27 cellular contexts compared by ENCODE assay signal in genomic region chr11:4125141-4125540, GRCh38. TPM values are rescaled to one million over a fixed set of nuclear protein-coding genes. Genes with fewer than 3 reads are reported as not detected.
DNase-seq lines count a peak whose midpoint lies in the region; ATAC-seq and TF ChIP-seq lines count a peak whose summit lies in the region.
"Had no signal": no experiment of that assay in that cellular context is flagged by ENCODE, and none has a peak within 500 bp of the region (broad histone marks: within the 10 kb centered on the region; RNA-seq: fewer than 3 reads in every experiment).

No MANE protein-coding gene starts in this region.

- TF ChIP-seq EP300 in gastroesophageal sphincter (IDR thresholded peaks at IDR 0.05), result no peak

- no peaks in the 10 kb centered on the region for H3K9me3 Mint-ChIP-seq in activated T-cell treated with anti-CD3 and anti-CD28 coated beads, Interleukin-2, amount 50 U/mL, for 72 hours
- no peaks in the 10 kb centered on the region for H3K9me3 Mint-ChIP-seq in endothelial cell (ENCODE audit: unreplicated experiment)
- H3K9me3 Mint-ChIP-seq: activated CD4-positive, alpha-beta T cell treated with anti-CD3 and anti-CD28 coated beads, Interleukin-2, amount 10 ng/mL, durations not matched to agents 24 days and 14 days; activated naive CD8-positive, alpha-beta T cell treated with anti-CD3 and anti-CD28 coated beads, Interleukin-2, amount 10 ng/mL, durations not matched to agents 7 days and 5 days; activated T-helper 2 cell treated with anti-CD3 and anti-CD28 coated beads, Interferon-gamma antibody, Interleukin-2, Interleukin-4, amounts not matched to agents 10 μg/mL and 5 μg/mL and 100 μg/mL, durations not matched to agents 14 hours and 24 hours and 36 hours; brain; dendritic cell treated with granulocyte-macrophage colony-stimulating factor and Interleukin-4, amounts not matched to agents 40 ng/mL and 50 ng/mL, for 4 days; GM23338; T-helper 1 cell treated with Interleukin-12 subunit alpha and Interleukin-12 subunit beta and Interleukin-4 antibody, amounts not matched to agents 30 μg/mL and 1 μg/mL, for 36 hours had no signal

- in situ Hi-C loops in brain microvascular endothelial cell (cut with HindIII; ENCODE audit: low pct_ligation_motif_present, low sequenced_read_pairs), result no loop called here

- H3K4me3 ChIP-seq in brain microvascular endothelial cell (ENCODE audit: low read depth, low read length), result no peak overlapping the region
- no peak overlapping the region for H3K4me3 ChIP-seq in gastroesophageal sphincter
- H3K4me3 ChIP-seq in heart left ventricle, result no peak overlapping the region
- H3K4me3 ChIP-seq: GM23338, right atrium auricular region, SJCRH30 had no signal

- no peaks in the 10 kb centered on the region for H3K27me3 Mint-ChIP-seq in activated T-cell treated with anti-CD3 and anti-CD28 coated beads, Interleukin-2, amount 50 U/mL, for 72 hours (ENCODE audit: low read depth)
- no peaks in the 10 kb centered on the region for H3K27me3 Mint-ChIP-seq in endothelial cell (ENCODE audit: unreplicated experiment)
- H3K27me3 Mint-ChIP-seq: activated CD4-positive, alpha-beta T cell treated with anti-CD3 and anti-CD28 coated beads, Interleukin-2, amount 10 ng/mL, durations not matched to agents 24 days and 14 days; activated naive CD8-positive, alpha-beta T cell treated with anti-CD3 and anti-CD28 coated beads, Interleukin-2, amount 10 ng/mL, durations not matched to agents 7 days and 5 days; B cell; brain; dendritic cell treated with granulocyte-macrophage colony-stimulating factor and Interleukin-4, amounts not matched to agents 40 ng/mL and 50 ng/mL, for 4 days had no signal

- H3K36me3 Mint-ChIP-seq in activated T-cell treated with anti-CD3 and anti-CD28 coated beads, Interleukin-2, amount 50 U/mL, for 72 hours (ENCODE audit: insufficient read depth in 2 of 2), result peaks cover 17 to 60% of the 10 kb centered on the region in 2 donors
- peaks cover 19% of the 10 kb centered on the region for H3K36me3 Mint-ChIP-seq in endothelial cell (ENCODE audit: low read depth, unreplicated experiment)

- H3K4me3 Mint-ChIP-seq in activated T-cell treated with anti-CD3 and anti-CD28 coated beads, Interleukin-2, amount 50 U/mL, for 72 hours, result no peak overlapping the region
- no peak overlapping the region for H3K4me3 Mint-ChIP-seq in endothelial cell (ENCODE audit: unreplicated experiment)
- H3K4me3 Mint-ChIP-seq: activated CD4-positive, alpha-beta T cell treated with anti-CD3 and anti-CD28 coated beads, Interleukin-2, amount 10 ng/mL, durations not matched to agents 24 days and 14 days; activated naive CD8-positive, alpha-beta T cell treated with anti-CD3 and anti-CD28 coated beads, Interleukin-2, amount 10 ng/mL, durations not matched to agents 7 days and 5 days; B cell; brain; dendritic cell treated with granulocyte-macrophage colony-stimulating factor and Interleukin-4, amounts not matched to agents 40 ng/mL and 50 ng/mL, for 4 days; GM23338; T-helper 1 cell treated with Interleukin-12 subunit alpha and Interleukin-12 subunit beta and Interleukin-4 antibody, amounts not matched to agents 30 μg/mL and 1 μg/mL, for 36 hours had no signal

- H3K27me3 ChIP-seq in brain microvascular endothelial cell (replicated peaks) (no peaks in the 10 kb centered on the region), gastroesophageal sphincter (no peaks in the 10 kb centered on the region), heart left ventricle (no peaks in the 10 kb centered on the region)
- H3K27me3 ChIP-seq: right atrium auricular region, SJCRH30 had no signal

- WGBS in gastroesophageal sphincter (ENCODE audit: low coverage in 1 of 2), 2 donors, result 78 to 90% methylated on average over 1 to 6 of the region's 6 CpGs
- 77 to 85% (median 80%) methylated on average over 6 of the region's 6 CpGs for WGBS in heart left ventricle, 4 donors

- H3K27ac ChIP-seq in brain microvascular endothelial cell, result no peak overlapping the region
- H3K27ac ChIP-seq in gastroesophageal sphincter, result no peak overlapping the region
- no peak overlapping the region for H3K27ac ChIP-seq in heart left ventricle
- H3K27ac ChIP-seq: right atrium auricular region, SJCRH30 had no signal

- H3K4me1 ChIP-seq in gastroesophageal sphincter (no peaks in the 10 kb centered on the region), heart left ventricle (no peaks in the 10 kb centered on the region)
- H3K4me1 ChIP-seq: Caco-2, right atrium auricular region, SJCRH30 had no signal

- H3K36me3 ChIP-seq in brain microvascular endothelial cell (replicated peaks) (peaks cover 11% of the 10 kb centered on the region), gastroesophageal sphincter (peaks cover 13 to 99% of the 10 kb centered on the region in 2 donors), heart left ventricle (peaks cover 0 to 100% (median 94%) of the 10 kb centered on the region in 9 donors)

- DNase-seq in activated T-cell treated with anti-CD3 and anti-CD28 coated beads, Interleukin-2, amount 50 U/mL, for 72 hours, result no peak
- no peak for DNase-seq in activated T-cell treated with anti-CD3 and anti-CD28 coated beads, Interleukin-2, amount 50 U/mL, for 1 hour
- peak; percentile 32 for DNase-seq in brain microvascular endothelial cell
- peak; percentile 66 for DNase-seq in foreskin melanocyte
- DNase-seq in endothelial cell (ENCODE audit: low spot score), result no peak
- DNase-seq in heart left ventricle, result no peak
- DNase-seq: activated CD4-positive, alpha-beta T cell treated with anti-CD3 and anti-CD28 coated beads, Interleukin-2, amount 10 ng/mL, durations not matched to agents 24 days and 14 days; activated naive CD8-positive, alpha-beta T cell treated with anti-CD3 and anti-CD28 coated beads, Interleukin-2, amount 10 ng/mL, durations not matched to agents 7 days and 5 days; Caco-2; DMS79 treated with DMSO at 0.1 percent for 48 hours; Kasumi-1; NCI-H1092 treated with DMSO at 0.1 percent for 48 hours; NCI-H2029 treated with DMSO at 0.1 percent for 48 hours; NCI-H345; NCI-H774; nucleus accumbens; OCI-M1; SJCRH30 had no signal

- TF ChIP-seq CTCF in brain microvascular endothelial cell (IDR thresholded peaks at IDR 0.05; ENCODE audit: low read depth, low read length, missing control alignments) (no peak), gastroesophageal sphincter (IDR thresholded peaks at IDR 0.05) (no peak), endothelial cell (IDR thresholded peaks at IDR 0.05; ENCODE audit: unreplicated experiment) (no peak), heart left ventricle (IDR thresholded peaks at IDR 0.05) (no peak)

- H3K9me3 ChIP-seq in gastroesophageal sphincter (no peaks in the 10 kb centered on the region), heart left ventricle (no peaks in the 10 kb centered on the region)
- H3K9me3 ChIP-seq: Caco-2, right atrium auricular region, SJCRH30 had no signal

- peak overlapping the region; percentile 34 for H3K27ac Mint-ChIP-seq in activated T-cell treated with anti-CD3 and anti-CD28 coated beads, Interleukin-2, amount 50 U/mL, for 72 hours
- H3K27ac Mint-ChIP-seq in endothelial cell (ENCODE audit: unreplicated experiment), result no peak overlapping the region
- H3K27ac Mint-ChIP-seq: activated CD4-positive, alpha-beta T cell treated with anti-CD3 and anti-CD28 coated beads, Interleukin-2, amount 10 ng/mL, durations not matched to agents 24 days and 14 days; activated naive CD8-positive, alpha-beta T cell treated with anti-CD3 and anti-CD28 coated beads, Interleukin-2, amount 10 ng/mL, durations not matched to agents 7 days and 5 days; activated T-helper 2 cell treated with anti-CD3 and anti-CD28 coated beads, Interferon-gamma antibody, Interleukin-2, Interleukin-4, amounts not matched to agents 10 μg/mL and 5 μg/mL and 100 μg/mL, durations not matched to agents 14 hours and 24 hours and 36 hours; B cell; brain; dendritic cell treated with granulocyte-macrophage colony-stimulating factor and Interleukin-4, amounts not matched to agents 40 ng/mL and 50 ng/mL, for 4 days; GM23338; T-helper 1 cell treated with Interleukin-12 subunit alpha and Interleukin-12 subunit beta and Interleukin-4 antibody, amounts not matched to agents 30 μg/mL and 1 μg/mL, for 36 hours had no signal

- intact Hi-C loops in heart left ventricle (cut with DNase I), result no loop called here

- no peak for TF ChIP-seq POLR2A in gastroesophageal sphincter (IDR thresholded peaks at IDR 0.05)
- TF ChIP-seq POLR2A in heart left ventricle (IDR thresholded peaks at IDR 0.05), result no peak

- H3K4me1 Mint-ChIP-seq in activated T-cell treated with anti-CD3 and anti-CD28 coated beads, Interleukin-2, amount 50 U/mL, for 72 hours (ENCODE audit: low read depth), result no peaks in the 10 kb centered on the region
- no peaks in the 10 kb centered on the region for H3K4me1 Mint-ChIP-seq in endothelial cell (ENCODE audit: unreplicated experiment)
- H3K4me1 Mint-ChIP-seq: B cell, brain, GM23338 had no signal

- ATAC-seq in activated T-cell treated with anti-CD3 and anti-CD28 coated beads, Interleukin-2, amount 50 U/mL, for 72 hours (replicated peaks in 1 of 2), result no peak
- ATAC-seq in gastroesophageal sphincter, result no peak
- ATAC-seq in GM19035 (IDR thresholded peaks at IDR 0.05; ENCODE audit: unreplicated experiment), result no peak
- ATAC-seq in heart left ventricle, result no peak
- ATAC-seq: GM23338 had no signal

RNA-seq across cellular contexts. Expression of gene RRM1, which starts 30.5 kb away (rescaled TPM):
- total RNA-seq in activated T-cell treated with anti-CD3 and anti-CD28 coated beads, Interleukin-2, amount 50 U/mL, for 72 hours, result 100 to 1,000 TPM; 166 to 189 TPM
- total RNA-seq in gastroesophageal sphincter (10 to 100 TPM; 33.1 to 67.4 (median 43.6) TPM), endothelial cell (ENCODE audit: unreplicated experiment) (48.0 TPM), heart left ventricle (10 to 100 TPM; 22.8 to 44.7 (median 28.9) TPM)
- 10 to 100 TPM in 1 of 2 donors, 1 to 10 TPM in 1; 4.2 to 25.7 TPM for polyA plus RNA-seq in heart left ventricle

Comparison
In these comparisons a context has a peak if more than half of its experiments do, and no peak if none do; other contexts are left out.
1. DNase-seq: peak in brain microvascular endothelial cell (single experiment) and foreskin melanocyte (single experiment); none in activated T-cell treated with anti-CD3 and anti-CD28 coated beads, Interleukin-2, amount 50 U/mL, for 72 hours (0 of 2), activated T-cell treated with anti-CD3 and anti-CD28 coated beads, Interleukin-2, amount 50 U/mL, for 1 hour (single experiment), endothelial cell (single experiment) and heart left ventricle (0 of 5).